21 cellular contexts compared by ENCODE assay signal in the genomic region with DNA sequence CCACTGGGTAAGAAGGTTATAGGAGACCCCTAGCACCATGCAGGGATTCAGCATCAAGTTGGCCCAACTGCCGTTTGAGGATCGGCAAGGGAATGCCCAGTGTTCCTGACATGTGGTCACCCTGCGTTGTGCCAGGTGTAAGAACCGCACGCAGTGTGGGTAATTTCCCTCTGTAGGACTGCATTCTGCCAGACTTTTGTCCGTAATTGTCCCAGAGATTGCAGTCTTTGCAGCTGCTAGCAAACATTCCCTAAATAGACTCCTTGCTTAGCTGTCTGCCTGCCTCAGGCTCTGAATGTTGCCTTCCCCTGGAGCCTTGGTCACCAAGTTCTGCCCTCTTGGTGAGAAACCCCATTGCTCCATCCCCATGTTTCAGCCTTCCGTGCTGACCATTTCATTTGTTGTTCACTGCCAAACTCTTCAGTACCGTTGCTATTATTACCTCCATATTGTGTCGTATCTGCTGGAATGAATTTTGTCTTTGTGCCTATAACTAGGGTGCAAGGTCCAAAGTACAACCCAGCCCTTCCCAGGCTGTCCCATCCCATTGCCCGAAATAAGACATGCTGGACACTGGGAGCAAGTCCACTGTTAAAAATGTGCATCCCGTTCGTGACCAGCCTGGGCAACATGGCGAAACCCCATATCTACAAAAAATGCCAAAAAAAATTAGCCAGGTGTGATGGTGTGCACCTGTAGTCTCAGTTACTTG.
"Had no signal": no experiment of that assay in that cellular context is flagged by ENCODE, and none has a peak within 500 bp of the region (broad histone marks: within the 10 kb centered on the region; RNA-seq: fewer than 3 reads in every experiment).

No MANE protein-coding gene starts in this region.

- DNase-seq: activated CD4-positive, alpha-beta T cell treated with anti-CD3 and anti-CD28 coated beads for 1 hour; activated CD4-positive, alpha-beta T cell treated with anti-CD3 and anti-CD28 coated beads, Interleukin-2, amount 50 U/mL, for 4 hours; activated naive CD4-positive, alpha-beta T cell treated with Interleukin-2 at 50 U/mL for 16 hours; activated naive CD8-positive, alpha-beta T cell treated with anti-CD3 and anti-CD28 coated beads for 36 hours; activated T-cell treated with anti-CD3 and anti-CD28 coated beads, Interleukin-2, amount 50 U/mL, for 48 hours; central memory CD4-positive, alpha-beta T cell; effector memory CD8-positive, alpha-beta T cell; glutamatergic neuron; hippocampal formation; kidney glomerular epithelial cell; left ventricle myocardium superior; midbrain; naive thymus-derived CD8-positive, alpha-beta T cell; pancreas; psoas muscle; stimulated activated CD4-positive, alpha-beta T cell treated with anti-CD3 and anti-CD28 coated beads, Interleukin-12 subunit alpha, Interleukin-12 subunit beta, amount 100 ng/mL, for 4 hours; stimulated activated CD4-positive, alpha-beta T cell treated with anti-CD3 and anti-CD28 coated beads, Interleukin-4, amount 100 ng/mL, for 4 hours; stimulated activated naive CD8-positive, alpha-beta T cell treated with anti-CD3 and anti-CD28 coated beads, Interleukin-15, Interleukin-2, amounts not matched to agents 100 U/mL and 50 U/mL, for 24 hours; WERI-Rb-1 had no signal

- H3K4me3 Mint-ChIP-seq: activated naive CD8-positive, alpha-beta T cell treated with anti-CD3 and anti-CD28 coated beads for 36 hours; effector memory CD8-positive, alpha-beta T cell; naive thymus-derived CD8-positive, alpha-beta T cell had no signal

- H3K36me3 Mint-ChIP-seq: activated naive CD8-positive, alpha-beta T cell treated with anti-CD3 and anti-CD28 coated beads for 36 hours; naive thymus-derived CD8-positive, alpha-beta T cell had no signal

- H3K27ac Mint-ChIP-seq: activated naive CD8-positive, alpha-beta T cell treated with anti-CD3 and anti-CD28 coated beads for 36 hours; effector memory CD8-positive, alpha-beta T cell; naive thymus-derived CD8-positive, alpha-beta T cell had no signal

- H3K4me1 Mint-ChIP-seq: naive thymus-derived CD8-positive, alpha-beta T cell had no signal

- H3K27me3 Mint-ChIP-seq: activated naive CD8-positive, alpha-beta T cell treated with anti-CD3 and anti-CD28 coated beads for 36 hours; effector memory CD8-positive, alpha-beta T cell; naive thymus-derived CD8-positive, alpha-beta T cell had no signal

- H3K27ac ChIP-seq: esophagus muscularis mucosa, pancreas, psoas muscle, right atrium auricular region, WERI-Rb-1 had no signal

- ATAC-seq: effector memory CD8-positive, alpha-beta T cell; left ventricle myocardium superior; naive thymus-derived CD8-positive, alpha-beta T cell; pancreas; stimulated activated naive CD8-positive, alpha-beta T cell treated with anti-CD3 and anti-CD28 coated beads, Interleukin-15, Interleukin-2, amounts not matched to agents 100 U/mL and 50 U/mL, for 24 hours had no signal

- H3K9me3 Mint-ChIP-seq: activated naive CD8-positive, alpha-beta T cell treated with anti-CD3 and anti-CD28 coated beads for 36 hours; effector memory CD8-positive, alpha-beta T cell had no signal

- H3K9me3 ChIP-seq: esophagus muscularis mucosa, pancreas, psoas muscle, right atrium auricular region had no signal

- H3K4me3 ChIP-seq: esophagus muscularis mucosa, pancreas, psoas muscle, right atrium auricular region had no signal

- H3K27me3 ChIP-seq: esophagus muscularis mucosa, right atrium auricular region had no signal

- H3K36me3 ChIP-seq: esophagus muscularis mucosa, pancreas, right atrium auricular region, WERI-Rb-1 had no signal

- H3K4me1 ChIP-seq: pancreas, right atrium auricular region had no signal
